Comparison of ENCODE assay signal across 10 cellular contexts in genomic region chr2:19046986-19047780, GRCh38.
DNase-seq lines count a peak whose midpoint lies in the region; ATAC-seq and TF ChIP-seq lines count a peak whose summit lies in the region.
"Had no signal": no experiment of that assay in that cellular context is flagged by ENCODE, and none has a peak within 500 bp of the region (broad histone marks: within the 10 kb centered on the region; RNA-seq: fewer than 3 reads in every experiment).

No MANE protein-coding gene starts in this region.

- no peak overlapping the region for H3K4me3 Mint-ChIP-seq in activated T-helper 2 cell treated with anti-CD3 and anti-CD28 coated beads, Interferon-gamma antibody, Interleukin-2, Interleukin-4, amounts not matched to agents 10 μg/mL and 5 μg/mL and 100 μg/mL, durations not matched to agents 14 hours and 24 hours and 36 hours (ENCODE audit: low read depth)
- H3K4me3 Mint-ChIP-seq: brain had no signal

- TF ChIP-seq CTCF in omental fat pad (IDR thresholded peaks at IDR 0.05) = no peak

- intact Hi-C loops in activated T-helper 2 cell treated with anti-CD3 and anti-CD28 coated beads, Interferon-gamma antibody, Interleukin-2, Interleukin-4, amounts not matched to agents 10 μg/mL and 5 μg/mL and 100 μg/mL, durations not matched to agents 14 hours and 24 hours and 36 hours (cut with micrococcal nuclease) = no loop called here

- H3K4me1 Mint-ChIP-seq in activated T-helper 2 cell treated with anti-CD3 and anti-CD28 coated beads, Interferon-gamma antibody, Interleukin-2, Interleukin-4, amounts not matched to agents 10 μg/mL and 5 μg/mL and 100 μg/mL, durations not matched to agents 14 hours and 24 hours and 36 hours (ENCODE audit: low read depth) = no peaks in the 10 kb centered on the region

- DNase-seq in omental fat pad (ENCODE audit: low spot score) = no peak
- no peak for DNase-seq in NCI-H146 (lab: John Stamatoyannopoulos, UW)
- no peak for DNase-seq in activated T-helper 2 cell treated with anti-CD3 and anti-CD28 coated beads, Interferon-gamma antibody, Interleukin-2, Interleukin-4, amounts not matched to agents 10 μg/mL and 5 μg/mL and 100 μg/mL, durations not matched to agents 14 hours and 24 hours and 36 hours (ENCODE audit: low spot score)
- no peak for DNase-seq in COLO829 (ENCODE audit: low spot score)
- DNase-seq in stimulated activated CD4-positive, alpha-beta T cell treated with anti-CD3 and anti-CD28 coated beads, Interleukin-2, amount 100 ng/mL, for 48 hours = no peak
- DNase-seq: activated CD4-positive, alpha-beta T cell treated with anti-CD3 and anti-CD28 coated beads for 48 hours had no signal

- peak; percentile 94 for ATAC-seq in GM18909 (IDR thresholded peaks at IDR 0.05; ENCODE audit: poor library complexity, unreplicated experiment)
- ATAC-seq in HG02610 (IDR thresholded peaks at IDR 0.05; ENCODE audit: unreplicated experiment) = peak; percentile 59
- peak; percentile 75 for ATAC-seq in HG03565 (IDR thresholded peaks at IDR 0.05; ENCODE audit: unreplicated experiment)
- peak; percentile 79 for ATAC-seq in omental fat pad (ENCODE audit: low FRiP score)

- no peaks in the 10 kb centered on the region for H3K36me3 Mint-ChIP-seq in activated T-helper 2 cell treated with anti-CD3 and anti-CD28 coated beads, Interferon-gamma antibody, Interleukin-2, Interleukin-4, amounts not matched to agents 10 μg/mL and 5 μg/mL and 100 μg/mL, durations not matched to agents 14 hours and 24 hours and 36 hours (ENCODE audit: low read depth)
- H3K36me3 Mint-ChIP-seq: brain had no signal

- H3K27ac Mint-ChIP-seq in activated T-helper 2 cell treated with anti-CD3 and anti-CD28 coated beads, Interferon-gamma antibody, Interleukin-2, Interleukin-4, amounts not matched to agents 10 μg/mL and 5 μg/mL and 100 μg/mL, durations not matched to agents 14 hours and 24 hours and 36 hours = no peak overlapping the region
- H3K27ac Mint-ChIP-seq: brain had no signal

- H3K27me3 Mint-ChIP-seq in activated T-helper 2 cell treated with anti-CD3 and anti-CD28 coated beads, Interferon-gamma antibody, Interleukin-2, Interleukin-4, amounts not matched to agents 10 μg/mL and 5 μg/mL and 100 μg/mL, durations not matched to agents 14 hours and 24 hours and 36 hours (ENCODE audit: low read depth) = no peaks in the 10 kb centered on the region
- H3K27me3 Mint-ChIP-seq: brain had no signal

- H3K9me3 Mint-ChIP-seq in activated T-helper 2 cell treated with anti-CD3 and anti-CD28 coated beads, Interferon-gamma antibody, Interleukin-2, Interleukin-4, amounts not matched to agents 10 μg/mL and 5 μg/mL and 100 μg/mL, durations not matched to agents 14 hours and 24 hours and 36 hours = no peaks in the 10 kb centered on the region
- H3K9me3 Mint-ChIP-seq: brain had no signal
